Comparison of ENCODE assay signal across 8 cellular contexts in the genomic region with DNA sequence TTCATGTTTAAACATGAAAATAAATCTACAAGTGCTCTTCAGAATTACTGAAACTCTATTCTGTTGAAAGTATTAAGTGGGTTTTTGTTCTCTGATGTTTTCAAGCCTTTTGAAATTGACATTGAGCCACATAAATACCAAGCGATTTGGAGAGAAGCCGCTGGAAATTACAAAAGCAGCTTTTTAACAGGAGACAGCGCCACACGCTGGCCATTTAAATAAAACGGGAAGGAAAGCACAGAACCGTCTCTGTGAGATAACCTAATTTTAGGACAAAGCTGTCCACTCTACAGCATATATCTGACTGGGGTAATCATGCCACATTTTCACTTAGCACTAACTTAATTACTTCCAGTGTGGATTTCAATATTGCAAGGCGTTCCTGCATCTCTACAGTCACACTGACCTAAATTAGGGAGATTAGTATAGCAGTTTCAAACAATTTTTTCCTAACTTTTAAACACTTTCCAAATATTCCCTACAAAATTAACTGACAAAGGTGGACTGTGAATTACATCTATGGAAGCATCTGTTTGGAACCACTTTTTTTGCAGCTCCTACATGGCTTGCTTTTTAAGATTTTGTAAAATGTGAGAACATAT. TPM values are rescaled to one million over a fixed set of nuclear protein-coding genes. Genes with fewer than 3 reads are reported as not detected.
DNase-seq lines count a peak whose midpoint lies in the region; ATAC-seq, FAIRE-seq and TF ChIP-seq lines count a peak whose summit lies in the region.

No MANE protein-coding gene starts in this region.

- peaks cover 3 to 20% (median 4%) of the 10 kb centered on the region in 3 donors for H3K27me3 Mint-ChIP-seq in CD14-positive monocyte (ENCODE audit: low read depth in 3 of 3)

- DNase-seq in CD14-positive monocyte (ENCODE audit: low spot score), result no peak
- DNase-seq in NCI-H69 (lab: John Stamatoyannopoulos, UW), result peak; percentile 64
- DNase-seq in astrocyte of the cerebellum (ENCODE audit: low read depth), result peak; percentile 31
- DNase-seq in left lobe of liver (ENCODE audit: low spot score), result no peak
- peak; percentile 2 for DNase-seq in urothelium cell line (ENCODE audit: low spot score)
- DNase-seq in GM19238 (ENCODE audit: insufficient read length, low spot score), result no peak

- no peak overlapping the region for H3K27ac Mint-ChIP-seq in CD14-positive monocyte

- H3K9me3 Mint-ChIP-seq in CD14-positive monocyte, result peaks cover 0 to 1% (median 0%) of the 10 kb centered on the region in 7 donors

- H3K4me1 Mint-ChIP-seq in CD14-positive monocyte, result peaks cover 4% of the 10 kb centered on the region

- TF ChIP-seq CTCF in CD14-positive monocyte (IDR thresholded peaks at IDR 0.05), result peak; percentile 68
- peak; percentile 49 for TF ChIP-seq CTCF in astrocyte of the cerebellum (IDR thresholded peaks at IDR 0.05; ENCODE audit: low read depth, low read length, missing control alignments)

- ATAC-seq in GM18909 (IDR thresholded peaks at IDR 0.05; ENCODE audit: poor library complexity, unreplicated experiment), result peak; percentile 57
- peak; percentile 74 for ATAC-seq in left lobe of liver
- ATAC-seq in GM21737 (IDR thresholded peaks at IDR 0.05; ENCODE audit: unreplicated experiment), result no peak

- no peaks in the 10 kb centered on the region for H3K36me3 Mint-ChIP-seq in CD14-positive monocyte

- in situ Hi-C loops in astrocyte of the cerebellum (cut with HindIII; ENCODE audit: low sequenced_read_pairs), result no loop called here

- intact Hi-C loops in CD14-positive monocyte (cut with micrococcal nuclease), result loop anchor here (5.0 kb wide), 1 partner anchor 741 kb away; no protein-coding TSS in a partner anchor

- no peak for FAIRE-seq in urothelium cell line (lab: Jason Lieb, UNC)

- no peak overlapping the region for H3K4me3 Mint-ChIP-seq in CD14-positive monocyte

- H3K4me3 ChIP-seq in astrocyte of the cerebellum (ENCODE audit: low read depth, low read length), result no peak overlapping the region

RNA-seq across cellular contexts. Expression of gene ANOS1, which starts 6.8 kb away (rescaled TPM):
- under 1 TPM in 1 of 2 donors, not detected in 1; 0.18 TPM for polyA plus RNA-seq in CD14-positive monocyte
- total RNA-seq in left lobe of liver, result 0.25 TPM

Comparison
In these comparisons a context has a peak if more than half of its experiments do, and no peak if none do; other contexts are left out.
1. DNase-seq: peak in NCI-H69 (single experiment), astrocyte of the cerebellum (single experiment) and urothelium cell line (single experiment); none in CD14-positive monocyte (single experiment), left lobe of liver (single experiment) and GM19238 (single experiment).